Comparison of ENCODE assay signal across 20 cellular contexts in genomic region chr1:191575180-191575579, GRCh38.
A peak's percentile ranks its signal among the peaks of the same experiment; 100 is the strongest.
DNase-seq lines count a peak whose midpoint lies in the region; ATAC-seq and TF ChIP-seq lines count a peak whose summit lies in the region.
"Had no signal": no experiment of that assay in that cellular context is flagged by ENCODE, and none has a peak within 500 bp of the region (broad histone marks: within the 10 kb centered on the region; RNA-seq: fewer than 3 reads in every experiment).

No MANE protein-coding gene starts in this region.

- H3K4me3 ChIP-seq in astrocyte of the spinal cord (ENCODE audit: low read depth, low read length), result no peak overlapping the region

- in situ Hi-C loops in astrocyte of the spinal cord (cut with HindIII; ENCODE audit: low sequenced_read_pairs), result no loop called here

- no peak for TF ChIP-seq CTCF in astrocyte of the spinal cord (IDR thresholded peaks at IDR 0.05; ENCODE audit: low read depth, low read length)

- DNase-seq in ELR (ENCODE audit: low read depth) (peak; percentile 49), LHCN-M2 (ENCODE audit: low read depth) (peak; percentile 1), astrocyte of the spinal cord (ENCODE audit: low read depth, low spot score) (peak; percentile 33), non-pigmented ciliary epithelial cell (ENCODE audit: low read depth) (peak; percentile 2), SIG-M5 (lab: John Stamatoyannopoulos, UW) (no peak)
- DNase-seq: BE2C; CD4-positive, alpha-beta T cell; DMS79 treated with DMSO at 0.1 percent for 48 hours; GF-D8; H7; KG1; NCI-H1436; NCI-H2029; NCI-H2171; NCI-H510A treated with DMSO at 0.1 percent for 48 hours; NCI-H82; PC-3; T-cell had no signal

- ATAC-seq in HG03095 (IDR thresholded peaks at IDR 0.05; ENCODE audit: unreplicated experiment) (no peak), HG02870 (IDR thresholded peaks at IDR 0.05; ENCODE audit: unreplicated experiment) (no peak)
- ATAC-seq: PC-3, T-cell had no signal
